ENCODE assay signal across 27 cellular contexts in genomic region chr14:103928011-103928890, GRCh38. TPM values are rescaled to one million over a fixed set of nuclear protein-coding genes. Genes with fewer than 3 reads are reported as not detected.
A peak's percentile ranks its signal among the peaks of the same experiment; 100 is the strongest.
DNase-seq lines count a peak whose midpoint lies in the region; ATAC-seq, FAIRE-seq and TF ChIP-seq lines count a peak whose summit lies in the region.
"Had no signal": no experiment of that assay in that cellular context is flagged by ENCODE, and none has a peak within 500 bp of the region (broad histone marks: within the 10 kb centered on the region; RNA-seq: fewer than 3 reads in every experiment).

TDRD9 (plus strand) TSS chr14:103928456; CDS start chr14:103928510, 54 bp downstream.

- H3K36me3 ChIP-seq in adipocyte (ENCODE audit: control insufficient read depth, insufficient read depth, low read length, severe bottlenecking) (no peaks in the 10 kb centered on the region), left lung (no peaks in the 10 kb centered on the region), urinary bladder (ENCODE audit: insufficient read depth) (no peaks in the 10 kb centered on the region)
- H3K36me3 ChIP-seq: sigmoid colon, uterus had no signal

- H3K9me3 ChIP-seq in right cardiac atrium (ENCODE audit: control insufficient read depth, low read length) (no peaks in the 10 kb centered on the region), adipocyte (ENCODE audit: control insufficient read depth, low read length) (no peaks in the 10 kb centered on the region), left lung (no peaks in the 10 kb centered on the region)
- H3K9me3 ChIP-seq: sigmoid colon, uterus had no signal

- H3K9ac ChIP-seq in adipocyte (ENCODE audit: low read length): no peak within 1 kb of the TSS

- H3K4me3 ChIP-seq in right cardiac atrium (ENCODE audit: low read length) (no peak within 1 kb of the TSS), adipocyte (ENCODE audit: low read length) (no peak within 1 kb of the TSS), left lung (no peak within 1 kb of the TSS), urinary bladder (ENCODE audit: low read depth, low read length) (peak within 1 kb of the TSS; percentile 10)
- H3K4me3 ChIP-seq: uterus had no signal

- no peaks in the 10 kb centered on the region for H3K4me1 ChIP-seq in right cardiac atrium (ENCODE audit: control insufficient read depth, insufficient read depth, low read length)
- no peaks in the 10 kb centered on the region for H3K4me1 ChIP-seq in adipocyte (ENCODE audit: control insufficient read depth, insufficient read depth, low read length)
- H3K4me1 ChIP-seq in left lung: peaks cover 0 to 23% of the 10 kb centered on the region in 2 donors
- H3K4me1 ChIP-seq in urinary bladder (ENCODE audit: insufficient read depth): no peaks in the 10 kb centered on the region
- H3K4me1 ChIP-seq: sigmoid colon, uterus had no signal

- DNase-seq in right cardiac atrium: no peak
- no peak for DNase-seq in Right ventricle myocardium superior
- DNase-seq in adipocyte (ENCODE audit: low read depth): peak; percentile 54
- no peak for DNase-seq in left lung
- no peak for DNase-seq in activated T-cell treated with anti-CD3 and anti-CD28 coated beads for 4 hours
- DNase-seq in RCC 7860 (ENCODE audit: low spot score): no peak
- DNase-seq in SW480 (ENCODE audit: low spot score): no peak
- DNase-seq: ACHN; H9; naive B cell; NCI-H187; NCI-H345; NCI-H82; PC-3; SIG-M5; sigmoid colon; stimulated activated CD4-positive, alpha-beta T cell treated with anti-CD3 and anti-CD28 coated beads, Interleukin-15, amount 100 ng/mL, for 24 hours; T-cell; uterus had no signal

- H3K27ac ChIP-seq in right cardiac atrium (ENCODE audit: low read length) (no peak within 1 kb of the TSS), left lung (no peak within 1 kb of the TSS), urinary bladder (ENCODE audit: low read depth) (no peak within 1 kb of the TSS)
- H3K27ac ChIP-seq: C4-2B, sigmoid colon, uterus had no signal

- FAIRE-seq in RCC 7860 (lab: Jason Lieb, UNC): no peak
- FAIRE-seq: colon, endometrium, GM18507, TTC549 had no signal

- WGBS in right cardiac atrium: 61% methylated on average over 97 of the region's 97 CpGs
- WGBS in urinary bladder: 69% methylated on average over 97 of the region's 97 CpGs

- no peaks in the 10 kb centered on the region for H3K27me3 ChIP-seq in right cardiac atrium (ENCODE audit: control insufficient read depth, insufficient read depth)
- H3K27me3 ChIP-seq in adipocyte (replicated peaks; ENCODE audit: control insufficient read depth, insufficient read depth, low read length): peaks cover 25% of the 10 kb centered on the region
- peaks cover 0 to 4% of the 10 kb centered on the region in 2 donors for H3K27me3 ChIP-seq in left lung

- intact Hi-C loops in right cardiac atrium (cut with DNase I) (no loop called here), Right ventricle myocardium superior (cut with DNase I) (no loop called here), left lung (cut with DNase I) (no loop called here)

- ATAC-seq in right cardiac atrium: no peak
- ATAC-seq in Right ventricle myocardium superior (ENCODE audit: poor library complexity): no peak
- peak; percentile 49 for ATAC-seq in left lung
- ATAC-seq: activated T-helper 17 cell treated with anti-CD3 and anti-CD28 coated beads, Interleukin-2, amount 50 U/mL, for 72 hours; PC-3; T-cell had no signal

- TF ChIP-seq CTCF in left lung (IDR thresholded peaks at IDR 0.05): no peak

RNA-seq across cellular contexts. Expression of gene TDRD9, which starts in this region (rescaled TPM):
- total RNA-seq in right cardiac atrium (10 to 100 TPM in 2 of 4 donors, 1 to 10 TPM in 2; 8.3 to 20.2 (median 12.9) TPM), Right ventricle myocardium superior (2.7 TPM), left lung (1 to 10 TPM; 5.4 to 9.1 TPM), urinary bladder (0.95 TPM)
- polyA plus RNA-seq in right cardiac atrium (10.7 TPM), urinary bladder (2.4 TPM)
- total RNA-seq: H9, osteocyte had no signal
